ENCODE assay signal across 8 cellular contexts in the genomic region with DNA sequence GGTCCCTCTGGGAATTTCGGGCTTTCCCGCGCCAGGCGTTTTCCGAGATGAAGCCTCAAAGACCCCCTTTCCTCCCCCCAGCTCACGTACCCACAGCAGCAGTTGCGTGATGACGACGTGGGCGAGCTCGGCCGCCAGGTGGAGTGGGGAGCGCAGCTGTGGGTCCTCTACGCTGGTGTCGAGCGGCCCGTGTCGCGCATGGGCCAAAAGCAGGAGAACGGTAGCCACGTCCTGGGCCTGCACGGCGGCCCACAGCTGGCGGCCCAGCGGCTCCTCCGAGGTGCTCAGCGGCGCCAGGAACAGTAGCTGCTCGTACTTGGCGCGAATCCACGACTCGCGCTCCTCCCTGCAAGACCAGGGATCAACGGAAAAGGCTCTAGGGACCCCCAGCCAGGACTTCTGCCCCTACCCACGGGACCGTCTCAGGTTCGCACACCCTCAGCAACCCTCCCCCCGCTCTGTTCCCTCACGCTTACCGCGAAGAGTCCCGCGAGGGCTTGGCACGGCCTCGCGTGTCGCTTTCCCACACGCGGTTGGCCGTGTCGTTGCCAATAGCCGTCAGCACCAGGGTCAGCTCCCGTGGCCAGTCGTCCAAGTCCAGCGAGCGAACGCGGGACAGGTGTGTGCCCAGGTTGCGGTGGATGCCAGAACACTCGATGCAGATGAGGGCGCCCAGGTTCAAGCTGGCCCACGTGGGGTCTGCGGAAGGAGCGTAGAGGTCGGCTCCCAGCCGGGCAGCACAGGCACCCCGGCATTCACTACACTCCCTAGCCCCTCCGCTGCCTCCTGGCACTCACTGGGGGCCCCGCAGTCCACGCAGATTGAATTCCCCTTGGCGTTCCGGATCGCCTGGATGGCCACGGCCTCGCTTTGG. TPM values are rescaled to one million over a fixed set of nuclear protein-coding genes. Genes with fewer than 3 reads are reported as not detected.
A peak's percentile ranks its signal among the peaks of the same experiment; 100 is the strongest.
DNase-seq lines count a peak whose midpoint lies in the region; ATAC-seq lines count a peak whose summit lies in the region.

No MANE protein-coding gene starts in this region.

- peaks cover 20% of the 10 kb centered on the region for H3K4me1 ChIP-seq in SJSA1 (replicated peaks)
- no peaks in the 10 kb centered on the region for H3K4me1 ChIP-seq in rectal smooth muscle tissue (ENCODE audit: control insufficient read depth, insufficient read depth, low read length)

- intact Hi-C loops in left cardiac atrium (cut with DNase I): no loop called here

- DNase-seq in DMS79 (lab: John Stamatoyannopoulos, UW) (peak; percentile 18), SJSA1 (ENCODE audit: low read depth in 1 of 2, low spot score in 2 of 2) (peak; percentile 76 to 96), left cardiac atrium (peak; percentile 56), NCI-H1436 treated with DMSO at 0.1 percent for 48 hours (lab: John Stamatoyannopoulos, UW) (no peak), glomerular visceral epithelial cell (ENCODE audit: extremely low spot score) (no peak), DMS153 (lab: John Stamatoyannopoulos, UW) (no peak)

- H3K27ac ChIP-seq in SJSA1 (peak overlapping the region; percentile 58), rectal smooth muscle tissue (ENCODE audit: low read depth, low read length) (no peak overlapping the region)

- H3K36me3 ChIP-seq in SJSA1: peaks cover 20% of the 10 kb centered on the region
- H3K36me3 ChIP-seq in rectal smooth muscle tissue (ENCODE audit: control insufficient read depth, insufficient read depth, low read length): no peaks in the 10 kb centered on the region

- ATAC-seq in left cardiac atrium: peak; percentile 47 to 60
- no peak for ATAC-seq in GM21576 (IDR thresholded peaks at IDR 0.05; ENCODE audit: unreplicated experiment)

- peaks cover 44% of the 10 kb centered on the region for H3K27me3 ChIP-seq in SJSA1 (replicated peaks)
- H3K27me3 ChIP-seq in rectal smooth muscle tissue (ENCODE audit: control insufficient read depth, insufficient read depth, low read length): peaks cover 7% of the 10 kb centered on the region

- peaks cover 14% of the 10 kb centered on the region for H3K9me3 ChIP-seq in SJSA1 (replicated peaks)

- no peak overlapping the region for H3K9ac ChIP-seq in rectal smooth muscle tissue (ENCODE audit: low read length)

- H3K4me3 ChIP-seq in SJSA1 (peak overlapping the region; percentile 77), rectal smooth muscle tissue (ENCODE audit: low read length) (peak overlapping the region; percentile 84)

RNA-seq across cellular contexts. Expression of a gene that starts 11.4 kb away (rescaled TPM):
- total RNA-seq in SJSA1 (2014; rRNA removed; shearing (Covaris generic)): 0.78 and 0.89 TPM in 2 replicates
- 1 to 10 TPM; 3.2 to 5.0 TPM for total RNA-seq in left cardiac atrium

RNA-seq across cellular contexts. Expression of a gene that starts 17.7 kb away (rescaled TPM):
- total RNA-seq in SJSA1 (2014; rRNA removed; shearing (Covaris generic)): 429 and 571 TPM in 2 replicates
- total RNA-seq in left cardiac atrium: 10 to 100 TPM; 34.9 to 37.1 TPM

RNA-seq across cellular contexts. Expression of a gene that starts 25.0 kb away (rescaled TPM):
- 3,953 and 4,723 TPM in 2 replicates for total RNA-seq in SJSA1 (2014; rRNA removed; shearing (Covaris generic))
- total RNA-seq in left cardiac atrium: 10 to 100 TPM; 45.2 to 62.0 TPM

RNA-seq across cellular contexts. Expression of a gene that starts 27.8 kb away (rescaled TPM):
- 88.7 and 107 TPM in 2 replicates for total RNA-seq in SJSA1 (2014; rRNA removed; shearing (Covaris generic))
- 10 to 100 TPM; 11.7 to 15.0 TPM for total RNA-seq in left cardiac atrium

RNA-seq across cellular contexts. Expression of a gene that starts 33.2 kb away (rescaled TPM):
- 4,436 and 6,328 TPM in 2 replicates for total RNA-seq in SJSA1 (2014; rRNA removed; shearing (Covaris generic))
- total RNA-seq in left cardiac atrium: 100 to 1,000 TPM; 160 to 163 TPM

Comparison
In these comparisons a context has a peak if more than half of its experiments do, and no peak if none do; other contexts are left out.
1. DNase-seq: peak in DMS79 (single experiment), SJSA1 (2 of 2) and left cardiac atrium (single experiment); none in NCI-H1436 treated with DMSO at 0.1 percent for 48 hours (single experiment), glomerular visceral epithelial cell (single experiment) and DMS153 (single experiment).
2. RNA of a gene that starts 17.7 kb away (total RNA-seq): 429 to 571 TPM in SJSA1; 34.9 to 37.1 TPM in left cardiac atrium; every median in the first group is over 10 times any median in the second.
3. RNA of a gene that starts 25.0 kb away (total RNA-seq): 3,953 to 4,723 TPM in SJSA1; 45.2 to 62.0 TPM in left cardiac atrium; every median in the first group is over 10 times any median in the second.